In genomic region chr22:28710889-28711285, GRCh38 we compare ENCODE assay signal across 16 cellular contexts. TPM values are rescaled to one million over a fixed set of nuclear protein-coding genes. Genes with fewer than 3 reads are reported as not detected.
DNase-seq lines count a peak whose midpoint lies in the region; ATAC-seq and TF ChIP-seq lines count a peak whose summit lies in the region.
"Had no signal": no experiment of that assay in that cellular context is flagged by ENCODE, and none has a peak within 500 bp of the region (broad histone marks: within the 10 kb centered on the region; RNA-seq: fewer than 3 reads in every experiment).

No MANE protein-coding gene starts in this region.

- no peak overlapping the region for H3K4me3 Mint-ChIP-seq in neural progenitor cell
- H3K4me3 Mint-ChIP-seq: central memory CD8-positive, alpha-beta T cell had no signal

- intact Hi-C loops in left ventricle myocardium inferior (cut with micrococcal nuclease) (no loop called here), Right ventricle myocardium superior (cut with DNase I) (no loop called here), upper lobe of right lung (cut with DNase I) (no loop called here), left colon (cut with DNase I, micrococcal nuclease) (no loop called here)

- no peaks in the 10 kb centered on the region for H3K9me3 Mint-ChIP-seq in neural progenitor cell
- H3K9me3 Mint-ChIP-seq: central memory CD8-positive, alpha-beta T cell had no signal

- H3K4me1 ChIP-seq in left ventricle myocardium inferior (peaks cover 22% of the 10 kb centered on the region), mesodermal cell (ENCODE audit: control insufficient read depth, insufficient read depth, low read length, poor library complexity, severe bottlenecking) (peaks cover 21% of the 10 kb centered on the region), upper lobe of right lung (peaks cover 6% of the 10 kb centered on the region), neural progenitor cell (no peaks in the 10 kb centered on the region)

- no peak overlapping the region for H3K4me2 ChIP-seq in neural progenitor cell

- H3K27me3 Mint-ChIP-seq in neural progenitor cell (ENCODE audit: insufficient read depth, low read depth), result no peaks in the 10 kb centered on the region
- H3K27me3 Mint-ChIP-seq: central memory CD8-positive, alpha-beta T cell had no signal

- no peak overlapping the region for H3K9ac ChIP-seq in neural progenitor cell

- H3K27me3 ChIP-seq in left ventricle myocardium inferior (ENCODE audit: low read depth), result no peaks in the 10 kb centered on the region
- no peaks in the 10 kb centered on the region for H3K27me3 ChIP-seq in upper lobe of right lung
- H3K27me3 ChIP-seq in neural progenitor cell, result no peaks in the 10 kb centered on the region
- H3K27me3 ChIP-seq: tibial artery had no signal

- ATAC-seq in Right ventricle myocardium superior (ENCODE audit: poor library complexity) (no peak), upper lobe of right lung (no peak), left colon (no peak)

- H3F3A ChIP-seq in neural progenitor cell (ENCODE audit: low read depth), result peaks cover 8% of the 10 kb centered on the region

- H3K36me3 ChIP-seq in left ventricle myocardium inferior (no peaks in the 10 kb centered on the region), mesodermal cell (ENCODE audit: control insufficient read depth, insufficient read depth, low read length) (peaks cover 19% of the 10 kb centered on the region), upper lobe of right lung (no peaks in the 10 kb centered on the region), neural progenitor cell (peaks cover 6% of the 10 kb centered on the region)
- H3K36me3 ChIP-seq: tibial artery had no signal

- peak overlapping the region; percentile 57 for H3K27ac ChIP-seq in left ventricle myocardium inferior (replicated peaks)
- peak overlapping the region; percentile 57 for H3K27ac ChIP-seq in mesodermal cell (ENCODE audit: low read depth, low read length, severe bottlenecking)
- peak overlapping the region; percentile 17 for H3K27ac ChIP-seq in upper lobe of right lung
- H3K27ac ChIP-seq in neural progenitor cell, result no peak overlapping the region

- H3K36me3 Mint-ChIP-seq in neural progenitor cell, result peaks cover 10% of the 10 kb centered on the region

- DNase-seq in left ventricle myocardium inferior (no peak), Right ventricle myocardium superior (no peak), dermis blood vessel endothelial cell (peak; percentile 89), upper lobe of right lung (no peak), left colon (no peak), neural progenitor cell (ENCODE audit: low spot score) (no peak)
- no peak for DNase-seq in activated naive CD4-positive, alpha-beta T cell treated with anti-CD3 and anti-CD28 coated beads, Interleukin-2, amount 50 U/mL, for 16 hours
- DNase-seq: ACHN; activated CD4-positive, alpha-beta T cell treated with anti-CD3 and anti-CD28 coated beads, Interleukin-2, amount 50 U/mL, for 48 hours; activated effector memory CD4-positive, alpha-beta T cell treated with anti-CD3 and anti-CD28 coated beads, Interleukin-2, amount 50 U/mL, for 16 hours; midbrain; NK-92 treated with Interleukin-12 subunit alpha and Interleukin-12 subunit beta, amount 100 ng/mL, for 24 hours; small intestine; tibial artery had no signal

- H3K79me2 ChIP-seq in neural progenitor cell (ENCODE audit: low read depth), result no peaks in the 10 kb centered on the region

- H4K20me1 ChIP-seq in neural progenitor cell (ENCODE audit: low read depth), result no peaks in the 10 kb centered on the region

- peaks cover 5% of the 10 kb centered on the region for H3K4me1 Mint-ChIP-seq in neural progenitor cell

- H3K27ac Mint-ChIP-seq in neural progenitor cell, result no peak overlapping the region

- TF ChIP-seq CTCF in left ventricle myocardium inferior (IDR thresholded peaks at IDR 0.05; ENCODE audit: borderline replicate concordance), result no peak
- no peak for TF ChIP-seq CTCF in upper lobe of right lung (IDR thresholded peaks at IDR 0.05)
- TF ChIP-seq CTCF in neural progenitor cell (IDR thresholded peaks at IDR 0.05), result no peak

- H3K9me3 ChIP-seq in left ventricle myocardium inferior (replicated peaks), result no peaks in the 10 kb centered on the region
- no peaks in the 10 kb centered on the region for H3K9me3 ChIP-seq in mesodermal cell (ENCODE audit: control insufficient read depth, low read length)
- no peaks in the 10 kb centered on the region for H3K9me3 ChIP-seq in upper lobe of right lung
- no peaks in the 10 kb centered on the region for H3K9me3 ChIP-seq in neural progenitor cell (ENCODE audit: low read depth)
- H3K9me3 ChIP-seq: tibial artery had no signal

- no peak overlapping the region for H2AFZ ChIP-seq in neural progenitor cell (replicated peaks)

- peak overlapping the region; percentile 12 for H3K4me3 ChIP-seq in left ventricle myocardium inferior
- H3K4me3 ChIP-seq in mesodermal cell (ENCODE audit: extremely low read depth, insufficient read depth, low read length, poor library complexity, severe bottlenecking), result no peak overlapping the region
- H3K4me3 ChIP-seq in upper lobe of right lung, result no peak overlapping the region
- no peak overlapping the region for H3K4me3 ChIP-seq in neural progenitor cell
- H3K4me3 ChIP-seq: tibial artery had no signal

RNA-seq across cellular contexts. Expression of gene CHEK2, which starts 30.7 kb away (rescaled TPM):
- total RNA-seq in left ventricle myocardium inferior (2.5 TPM), Right ventricle myocardium superior (2.4 TPM), dermis blood vessel endothelial cell (14.8 and 15.7 TPM in 2 replicates), upper lobe of right lung (9.2 TPM), left colon (10 to 100 TPM in 1 of 2 donors, 1 to 10 TPM in 1; 9.0 to 16.0 TPM), neural progenitor cell (ENCODE audit: low replicate concordance) (48.7 and 94.4 TPM in 2 replicates)
- polyA plus RNA-seq in mesodermal cell (2013, experiment 1 of 2), result 19.4 TPM
- polyA plus RNA-seq in mesodermal cell (2013, experiment 2 of 2), result 19.9 TPM

RNA-seq across cellular contexts. Expression of gene HSCB, which starts 31.0 kb away (rescaled TPM):
- 9.8 TPM for total RNA-seq in left ventricle myocardium inferior
- 9.3 TPM for total RNA-seq in Right ventricle myocardium superior
- 12.5 and 19.9 TPM in 2 replicates for total RNA-seq in dermis blood vessel endothelial cell
- 18.8 TPM for polyA plus RNA-seq in mesodermal cell (2013, experiment 1 of 2)
- polyA plus RNA-seq in mesodermal cell (2013, experiment 2 of 2), result 20.2 TPM
- total RNA-seq in upper lobe of right lung, result 12.0 TPM
- 10 to 100 TPM; 10.9 to 12.8 TPM for total RNA-seq in left colon
- 19.0 and 29.7 TPM in 2 replicates for total RNA-seq in neural progenitor cell (ENCODE audit: low replicate concordance)

RNA-seq across cellular contexts. Expression of gene TTC28, which starts 31.2 kb away (rescaled TPM):
- total RNA-seq in left ventricle myocardium inferior (16.4 TPM), Right ventricle myocardium superior (12.2 TPM), dermis blood vessel endothelial cell (27.2 and 44.4 TPM in 2 replicates), upper lobe of right lung (48.7 TPM), left colon (10 to 100 TPM in 1 of 2 donors, 1 to 10 TPM in 1; 8.8 to 12.0 TPM), neural progenitor cell (ENCODE audit: low replicate concordance) (44.4 and 46.2 TPM in 2 replicates)
- polyA plus RNA-seq in mesodermal cell (2013, experiment 1 of 2), result 23.0 TPM
- 16.9 TPM for polyA plus RNA-seq in mesodermal cell (2013, experiment 2 of 2)
